13 cellular contexts compared by ENCODE assay signal in the genomic region with DNA sequence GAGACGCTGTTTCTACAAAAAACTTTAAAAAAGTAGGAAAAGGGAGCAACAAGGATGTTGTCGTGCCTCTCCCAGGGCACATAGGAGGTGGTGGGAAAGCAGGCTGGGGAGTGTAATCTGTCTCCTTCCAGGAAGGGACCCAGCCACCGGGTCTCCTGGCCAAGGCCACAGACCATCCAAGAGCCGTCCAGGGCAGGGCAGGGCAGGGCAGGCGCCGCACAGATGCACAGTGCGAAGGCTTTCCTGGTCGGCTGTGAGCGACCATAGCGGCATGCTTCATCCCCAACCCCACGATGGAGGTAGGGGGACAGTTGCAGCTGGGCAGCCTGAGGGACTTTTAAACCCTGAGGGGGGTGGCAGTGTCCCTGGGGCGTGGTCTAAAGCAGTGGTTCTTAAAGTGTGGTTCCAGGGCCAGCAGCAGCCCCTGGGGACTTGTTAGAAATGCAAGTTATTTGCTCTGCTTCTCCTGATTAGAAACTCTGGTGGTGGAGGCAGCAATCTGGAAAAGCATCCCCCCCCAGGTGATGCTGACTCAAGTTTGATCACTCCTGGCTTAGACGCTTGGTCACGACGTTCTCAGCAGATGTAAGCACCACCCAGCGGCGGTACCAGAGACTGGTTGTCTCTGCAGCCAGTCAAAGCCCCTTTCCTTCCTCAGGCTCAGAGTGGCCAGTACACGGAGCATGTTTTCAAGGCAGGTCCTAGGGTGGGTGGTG.
DNase-seq lines count a peak whose midpoint lies in the region; ATAC-seq, FAIRE-seq and TF ChIP-seq lines count a peak whose summit lies in the region.
"Had no signal": no experiment of that assay in that cellular context is flagged by ENCODE, and none has a peak within 500 bp of the region (broad histone marks: within the 10 kb centered on the region; RNA-seq: fewer than 3 reads in every experiment).

No MANE protein-coding gene starts in this region.

- 0% methylated on average over 11 of the region's 18 CpGs for WGBS in K562 (ENCODE audit: insufficient coverage, low coverage, missing lambda C conversion rate)
- 30 to 71% methylated on average over 2 to 14 of the region's 18 CpGs for WGBS in gastroesophageal sphincter (ENCODE audit: low coverage in 1 of 2), 2 donors

- no peaks in the 10 kb centered on the region for H3K79me2 ChIP-seq in K562 (ENCODE audit: control insufficient read depth, insufficient read depth, low read length)

- intact Hi-C loops in K562 (cut with micrococcal nuclease), result no loop called here

- no peaks in the 10 kb centered on the region for H3K9me1 ChIP-seq in K562 (ENCODE audit: control insufficient read depth, insufficient read depth, low read length)

- in situ Hi-C loops in K562 (cut with MboI), result no loop called here

- no peak overlapping the region for H3K4me3 ChIP-seq in K562
- H3K4me3 ChIP-seq in MG63, result no peak overlapping the region
- no peak overlapping the region for H3K4me3 ChIP-seq in gastroesophageal sphincter
- H3K4me3 ChIP-seq: colonic mucosa, GM23338 had no signal

- TF ChIP-seq CTCF in K562 (IDR thresholded peaks at IDR 0.05 in 2 of 3, conservative IDR thresholded peaks at IDR 0.05 in 1 of 3; ENCODE audit: insufficient read depth in 2 of 3, low read depth in 1 of 3, low read length in 3 of 3), result no peak
- TF ChIP-seq CTCF in gastroesophageal sphincter (IDR thresholded peaks at IDR 0.05), result no peak

- H3K36me3 ChIP-seq in K562 (ENCODE audit: control insufficient read depth, insufficient read depth, low read length) (no peaks in the 10 kb centered on the region), MG63 (no peaks in the 10 kb centered on the region), gastroesophageal sphincter (peaks cover 0 to 6% of the 10 kb centered on the region in 2 donors)
- H3K36me3 ChIP-seq: colonic mucosa had no signal

- peak; percentile 11 for DNase-seq in COLO668 (lab: John Stamatoyannopoulos, UW; ENCODE audit: unreplicated experiment)
- peak; percentile 46 for DNase-seq in HPDE6-E6E7 (ENCODE audit: extremely low spot score)
- DNase-seq in K562 (ENCODE audit: extremely low read depth in 1 of 4, low spot score in 3 of 4), result peak in 2 of 4 experiments; percentile 4 to 19
- peak; percentile 71 for DNase-seq in islet precursor cell
- DNase-seq in MG63, result no peak
- no peak for DNase-seq in NOMO-1 treated with dmso at 0.1 percent for 144 hours (lab: John Stamatoyannopoulos, UW; ENCODE audit: unreplicated experiment)
- DNase-seq: activated naive CD4-positive, alpha-beta T cell treated with anti-CD3 and anti-CD28 coated beads, Interleukin-2, amount 10 ng/mL, durations not matched to agents 7 days and 5 days; colonic mucosa; naive thymus-derived CD8-positive, alpha-beta T cell; T-helper 9 cell had no signal

- TF ChIP-seq EP300 in K562 (IDR thresholded peaks at IDR 0.05; ENCODE audit: low read length) (no peak), gastroesophageal sphincter (IDR thresholded peaks at IDR 0.05) (no peak)

- POLR2A ChIA-PET in K562 (lab: Yijun Ruan, JAX), result interaction anchor here (1.0 kb wide), 1 partner anchor 144 kb away, joined by 3 read pairs; no protein-coding TSS in a partner anchor

- ATAC-seq in K562, result peak; percentile 69
- no peak for ATAC-seq in HG03442 (IDR thresholded peaks at IDR 0.05; ENCODE audit: unreplicated experiment)
- no peak for ATAC-seq in gastroesophageal sphincter
- ATAC-seq: GM23338; naive thymus-derived CD8-positive, alpha-beta T cell had no signal

- H3K9me3 ChIP-seq in K562 (replicated peaks; ENCODE audit: control insufficient read depth, insufficient read depth, low read depth, low read length), result no peaks in the 10 kb centered on the region
- H3K9me3 ChIP-seq in MG63, result no peaks in the 10 kb centered on the region
- H3K9me3 ChIP-seq in gastroesophageal sphincter, result no peaks in the 10 kb centered on the region
- H3K9me3 ChIP-seq: colonic mucosa had no signal

- no peak overlapping the region for H3K9ac ChIP-seq in K562 (ENCODE audit: insufficient read depth in 1 of 2, low read depth in 2 of 2, low read length in 2 of 2)

- peaks cover 0 to 68% of the 10 kb centered on the region in 2 experiments; a peak in 3 of 5 replicates for H3K27me3 ChIP-seq in K562 (ENCODE audit: control insufficient read depth in 2 of 2, insufficient read depth in 2 of 2, low read length in 2 of 2)
- no peaks in the 10 kb centered on the region for H3K27me3 ChIP-seq in MG63
- peaks cover 15% of the 10 kb centered on the region for H3K27me3 ChIP-seq in gastroesophageal sphincter
- H3K27me3 ChIP-seq: colonic mucosa had no signal

- H3K4me1 ChIP-seq in K562 (replicated peaks in 1 of 2; ENCODE audit: control insufficient read depth in 2 of 2, insufficient read depth in 2 of 2, low read length in 2 of 2) (no peaks in the 10 kb centered on the region), gastroesophageal sphincter (peaks cover 0 to 16% (median 0%) of the 10 kb centered on the region in 3 donors)
- H3K4me1 ChIP-seq: colonic mucosa had no signal

- BruUV-seq in K562 (replicated peaks; lab: Mats Ljungman, UMichigan), result no TSS peak

- no peak for TF ChIP-seq RAD21 in K562 (CRISPR knock-in tag; conservative IDR thresholded peaks at IDR 0.05 in 1 of 2, IDR thresholded peaks at IDR 0.05 in 1 of 2)

- no peak overlapping the region for H3K4me2 ChIP-seq in K562 (ENCODE audit: insufficient read depth, low read length)
- H3K4me2 ChIP-seq: GM23338 had no signal

- CTCF ChIA-PET in K562 (lab: Yijun Ruan, JAX; ENCODE audit: low intra/inter-chr PET ratio), result no interaction called here

- no peak for TF ChIP-seq POLR2A in K562 (conservative IDR thresholded peaks at IDR 0.05)
- no peak for TF ChIP-seq POLR2A in gastroesophageal sphincter (IDR thresholded peaks at IDR 0.05)

- no peak overlapping the region for H3K27ac ChIP-seq in K562 (ENCODE audit: extremely low read depth, low read depth, low read length)
- H3K27ac ChIP-seq in gastroesophageal sphincter, result no peak overlapping the region
- H3K27ac ChIP-seq: colonic mucosa had no signal

- no peak overlapping the region for H2AFZ ChIP-seq in K562 (ENCODE audit: low read depth, low read length)
- H2AFZ ChIP-seq: GM23338 had no signal

- FAIRE-seq in K562 (lab: Jason Lieb, UNC), result no peak

- peaks cover 5% of the 10 kb centered on the region; the same call in 1 of the 2 replicates for H4K20me1 ChIP-seq in K562 (replicated peaks; ENCODE audit: control insufficient read depth, insufficient read depth, low read length)

TF ChIP-seq in K562, 482 proteins besides CTCF, POLR2A, EP300 and RAD21:
- peak; percentile 49 for TF ChIP-seq PRDM10 (IDR thresholded peaks at IDR 0.05; ENCODE audit: partially characterized antibody)
- no peak for TF ChIP-seq ZNF76 (CRISPR knock-in tag; IDR thresholded peaks at IDR 0.05; ENCODE audit: borderline replicate concordance)
- TF ChIP-seq TEAD2 (tag; IDR thresholded peaks at IDR 0.05), result no peak
- no peak for TF ChIP-seq RBM14 (IDR thresholded peaks at IDR 0.05; ENCODE audit: borderline replicate concordance, insufficient read depth, low read depth, low read length)
- TF ChIP-seq ZBTB1 (CRISPR knock-in tag; IDR thresholded peaks at IDR 0.05; ENCODE audit: borderline replicate concordance, low read depth), result no peak
- TF ChIP-seq SIRT6 (IDR thresholded peaks at IDR 0.05; ENCODE audit: low read depth, low read length), result no peak
- TF ChIP-seq NCOA1 (IDR thresholded peaks at IDR 0.05; ENCODE audit: low read depth), result no peak

Comparison
In these comparisons a context has a peak if more than half of its experiments do, and no peak if none do; other contexts are left out.
1. DNase-seq: peak in COLO668 (single experiment), HPDE6-E6E7 (single experiment) and islet precursor cell (single experiment); none in MG63 (single experiment) and NOMO-1 treated with dmso at 0.1 percent for 144 hours (single experiment).